ENCODE assay signal across 15 cellular contexts in genomic region chr14:79369359-79370332, GRCh38.
DNase-seq lines count a peak whose midpoint lies in the region; ATAC-seq and TF ChIP-seq lines count a peak whose summit lies in the region.
"Had no signal": no experiment of that assay in that cellular context is flagged by ENCODE, and none has a peak within 500 bp of the region (broad histone marks: within the 10 kb centered on the region; RNA-seq: fewer than 3 reads in every experiment).

No MANE protein-coding gene starts in this region.

- H3K27me3 Mint-ChIP-seq in osteocyte (ENCODE audit: unreplicated experiment): no peaks in the 10 kb centered on the region
- H3K27me3 Mint-ChIP-seq: activated CD4-positive, alpha-beta memory T cell treated with anti-CD3 and anti-CD28 coated beads for 36 hours had no signal

- DNase-seq in Caki2 (ENCODE audit: low read depth) (peak; percentile 63), NCI-H226 (peak; percentile 94), epithelial cell of proximal tubule (ENCODE audit: low read depth) (peak; percentile 22), osteocyte (ENCODE audit: extremely low spot score, unreplicated experiment) (no peak), cerebellar cortex (ENCODE audit: low spot score) (no peak), SW480 (ENCODE audit: low spot score) (no peak)
- DNase-seq in effector memory CD4-positive, alpha-beta T cell: no peak
- DNase-seq: activated CD4-positive, alpha-beta memory T cell treated with anti-CD3 and anti-CD28 coated beads for 36 hours; central memory CD4-positive, alpha-beta T cell; GDM1; immature natural killer cell; NCI-H1048; Right ventricle myocardium superior; small intestine had no signal

- in situ Hi-C loops in Caki2 (cut with HindIII; ENCODE audit: low pct_unique_long_range_greater_than_20kb, low sequenced_read_pairs): no loop called here

- H3K4me1 ChIP-seq in effector memory CD4-positive, alpha-beta T cell (ENCODE audit: control insufficient read depth, insufficient read depth, low read length, poor library complexity, severe bottlenecking): no peaks in the 10 kb centered on the region

- no peaks in the 10 kb centered on the region for H3K9me3 ChIP-seq in effector memory CD4-positive, alpha-beta T cell (ENCODE audit: control insufficient read depth, low read length)

- H3K4me3 ChIP-seq in epithelial cell of proximal tubule (ENCODE audit: low read depth, low read length): no peak overlapping the region
- H3K4me3 ChIP-seq in effector memory CD4-positive, alpha-beta T cell (ENCODE audit: insufficient read depth, low read depth, low read length, poor library complexity, severe bottlenecking): no peak overlapping the region

- H3K4me3 Mint-ChIP-seq in osteocyte (ENCODE audit: unreplicated experiment): no peak overlapping the region
- H3K4me3 Mint-ChIP-seq: activated CD4-positive, alpha-beta memory T cell treated with anti-CD3 and anti-CD28 coated beads for 36 hours; immature natural killer cell had no signal

- H3K27me3 ChIP-seq in effector memory CD4-positive, alpha-beta T cell (replicated peaks; ENCODE audit: control insufficient read depth, insufficient read depth, low read length, poor library complexity, severe bottlenecking): no peaks in the 10 kb centered on the region

- H3K9me3 Mint-ChIP-seq in osteocyte (ENCODE audit: unreplicated experiment): no peaks in the 10 kb centered on the region
- H3K9me3 Mint-ChIP-seq: activated CD4-positive, alpha-beta memory T cell treated with anti-CD3 and anti-CD28 coated beads for 36 hours had no signal

- TF ChIP-seq CTCF in epithelial cell of proximal tubule (conservative IDR thresholded peaks at IDR 0.05; ENCODE audit: low read depth, low read length) (no peak), osteocyte (IDR thresholded peaks at IDR 0.05) (no peak)

- peaks cover 13% of the 10 kb centered on the region for H3K4me1 Mint-ChIP-seq in osteocyte (ENCODE audit: unreplicated experiment)
- H3K4me1 Mint-ChIP-seq: immature natural killer cell had no signal

- no peak for ATAC-seq in HG03139 (IDR thresholded peaks at IDR 0.05; ENCODE audit: unreplicated experiment)

- no peaks in the 10 kb centered on the region for H3K36me3 ChIP-seq in effector memory CD4-positive, alpha-beta T cell (ENCODE audit: control insufficient read depth, insufficient read depth, low read length)

- H3K36me3 Mint-ChIP-seq in osteocyte (ENCODE audit: unreplicated experiment): no peaks in the 10 kb centered on the region
- H3K36me3 Mint-ChIP-seq: activated CD4-positive, alpha-beta memory T cell treated with anti-CD3 and anti-CD28 coated beads for 36 hours; immature natural killer cell had no signal

- no peak overlapping the region for H3K27ac ChIP-seq in effector memory CD4-positive, alpha-beta T cell (ENCODE audit: insufficient read depth, low read length, poor library complexity, severe bottlenecking)

- peak overlapping the region; percentile 20 for H3K27ac Mint-ChIP-seq in osteocyte (ENCODE audit: unreplicated experiment)
- H3K27ac Mint-ChIP-seq: activated CD4-positive, alpha-beta memory T cell treated with anti-CD3 and anti-CD28 coated beads for 36 hours; immature natural killer cell had no signal

Comparison
In these comparisons a context has a peak if more than half of its experiments do, and no peak if none do; other contexts are left out.
1. DNase-seq: peak in Caki2 (single experiment), NCI-H226 (single experiment) and epithelial cell of proximal tubule (single experiment); none in osteocyte (single experiment), cerebellar cortex (single experiment), effector memory CD4-positive, alpha-beta T cell (0 of 3) and SW480 (single experiment).